Comparison of ENCODE assay signal across 11 cellular contexts in genomic region chr18:52615321-52615720, GRCh38.
A peak's percentile ranks its signal among the peaks of the same experiment; 100 is the strongest.
DNase-seq lines count a peak whose midpoint lies in the region; ATAC-seq and TF ChIP-seq lines count a peak whose summit lies in the region.
"Had no signal": no experiment of that assay in that cellular context is flagged by ENCODE, and none has a peak within 500 bp of the region (broad histone marks: within the 10 kb centered on the region; RNA-seq: fewer than 3 reads in every experiment).

No MANE protein-coding gene starts in this region.

- no peaks in the 10 kb centered on the region for H3K4me1 ChIP-seq in NT2/D1 (ENCODE audit: insufficient read depth, insufficient read length)

- no peak overlapping the region for H3K4me2 ChIP-seq in neural cell (ENCODE audit: low read length)

- H3K27me3 ChIP-seq in NT2/D1 (ENCODE audit: insufficient read depth, insufficient read length): no peaks in the 10 kb centered on the region
- no peaks in the 10 kb centered on the region for H3K27me3 ChIP-seq in neural cell (ENCODE audit: insufficient read depth, low read depth, low read length)

- H3K9me3 ChIP-seq in NT2/D1 (ENCODE audit: insufficient read depth, low read length) (no peaks in the 10 kb centered on the region), neural cell (ENCODE audit: low read length) (no peaks in the 10 kb centered on the region)

- no peaks in the 10 kb centered on the region for H3F3A ChIP-seq in neural cell (ENCODE audit: insufficient read depth, low read length, poor library complexity, severe bottlenecking)

- TF ChIP-seq RAD21 in neural cell (conservative IDR thresholded peaks at IDR 0.05): no peak

- ATAC-seq in HG02852 (IDR thresholded peaks at IDR 0.05; ENCODE audit: unreplicated experiment): no peak
- no peak for ATAC-seq in GM21526 (IDR thresholded peaks at IDR 0.05; ENCODE audit: low FRiP score, unreplicated experiment)
- ATAC-seq: HCT116 had no signal

- peaks cover 5% of the 10 kb centered on the region for H3K79me2 ChIP-seq in neural cell (replicated peaks; ENCODE audit: insufficient read depth, low read length)

- no peak overlapping the region for H2AFZ ChIP-seq in neural cell (ENCODE audit: low read depth, low read length)

- DNase-seq in NT2/D1 (ENCODE audit: low read depth, low spot score) (peak; percentile 20), iPS-NIHi11 (ENCODE audit: low spot score) (peak; percentile 12), middle frontal gyrus (ENCODE audit: extremely low spot score, low spot score) (no peak), NCI-H1105 treated with DMSO at 0.1 percent for 48 hours (lab: John Stamatoyannopoulos, UW) (no peak)
- DNase-seq: C1 segment of cervical spinal cord; CD4-positive, alpha-beta T cell; DMS79 had no signal

- H3K4me3 ChIP-seq in NT2/D1 (ENCODE audit: insufficient read length, low read depth) (no peak overlapping the region), neural cell (ENCODE audit: low read length) (no peak overlapping the region)

- peak overlapping the region; percentile 14 for H3K27ac ChIP-seq in neural cell (ENCODE audit: low read length)

- H3K9ac ChIP-seq in NT2/D1 (ENCODE audit: insufficient read length, low read depth) (no peak overlapping the region), neural cell (ENCODE audit: low read length) (no peak overlapping the region)

- H3K36me3 ChIP-seq in NT2/D1 (ENCODE audit: insufficient read depth, insufficient read length, low read length) (no peaks in the 10 kb centered on the region), neural cell (ENCODE audit: insufficient read depth, low read length) (no peaks in the 10 kb centered on the region)

- H4K20me1 ChIP-seq in neural cell (ENCODE audit: insufficient read depth): no peaks in the 10 kb centered on the region

- no peak for TF ChIP-seq CTCF in neural cell (IDR thresholded peaks at IDR 0.05; ENCODE audit: poor library complexity, severe bottlenecking)

- H3K9me2 ChIP-seq in neural cell (ENCODE audit: insufficient read depth, low read length): no peaks in the 10 kb centered on the region

- no peak for TF ChIP-seq EP300 in neural cell (conservative IDR thresholded peaks at IDR 0.05; ENCODE audit: poor library complexity, severe bottlenecking)

TF ChIP-seq in neural cell, 6 proteins besides CTCF, POLR2A, EP300 and RAD21:
- no peak for TF ChIP-seq POLR2AphosphoS5 (IDR thresholded peaks at IDR 0.05)
- peak; percentile 20 for TF ChIP-seq REST (IDR thresholded peaks at IDR 0.05; ENCODE audit: borderline replicate concordance)

Comparison
In these comparisons a context has a peak if more than half of its experiments do, and no peak if none do; other contexts are left out.
1. DNase-seq: peak in NT2/D1 (single experiment) and iPS-NIHi11 (single experiment); none in middle frontal gyrus (single experiment) and NCI-H1105 treated with DMSO at 0.1 percent for 48 hours (single experiment).